ENCODE assay signal across 1 cellular context in genomic region chr13:51451467-51452390, GRCh38.
TF ChIP-seq lines count a peak whose summit lies in the region.

No MANE protein-coding gene starts in this region.

TF ChIP-seq in K562, 482 proteins besides CTCF, POLR2A, EP300 and RAD21 (continued from another document):
- peak; percentile 19; the same call in 1 of the 2 replicates for TF ChIP-seq TFAP4 (CRISPR knock-in tag; IDR thresholded peaks at IDR 0.05; ENCODE audit: borderline replicate concordance)
- peak; percentile 34 for TF ChIP-seq CCNT2 (IDR thresholded peaks at IDR 0.05; ENCODE audit: borderline replicate concordance, extremely low read depth, insufficient read length, low read depth, low read length)
- TF ChIP-seq ELF4 (CRISPR knock-in tag; IDR thresholded peaks at IDR 0.05), result no peak
- no peak for TF ChIP-seq SIX5 (IDR thresholded peaks at IDR 0.05; ENCODE audit: borderline replicate concordance in 1 of 2, insufficient read depth in 1 of 2, low read depth in 1 of 2, low read length in 2 of 2)
- TF ChIP-seq ZNF232 (CRISPR knock-in tag; IDR thresholded peaks at IDR 0.05), result no peak
- TF ChIP-seq XRCC4 (IDR thresholded peaks at IDR 0.05; ENCODE audit: extremely low read depth, insufficient read depth, insufficient read length), result no peak
- TF ChIP-seq KAT7 (CRISPR knock-in tag; IDR thresholded peaks at IDR 0.05; ENCODE audit: borderline replicate concordance), result 0 out of 2 replicates have a peak, but pooled peaks have one; percentile 66
- no peak for TF ChIP-seq ZNF274 (IDR thresholded peaks at IDR 0.05; ENCODE audit: borderline replicate concordance, low read depth, low read length)
- no peak for TF ChIP-seq ESRRA (IDR thresholded peaks at IDR 0.05; ENCODE audit: borderline replicate concordance, low read depth)
- 0 out of 2 replicates have a peak, but pooled peaks have one; percentile 33 for TF ChIP-seq ZNF644 (tag; IDR thresholded peaks at IDR 0.05; ENCODE audit: low read depth)
- no peak for TF ChIP-seq SMARCA4 (IDR thresholded peaks at IDR 0.05)
- no peak for TF ChIP-seq STAT5B (CRISPR knock-in tag; IDR thresholded peaks at IDR 0.05)
- TF ChIP-seq ZNF174 (CRISPR knock-in tag; IDR thresholded peaks at IDR 0.05), result no peak
- TF ChIP-seq NONO (IDR thresholded peaks at IDR 0.05; ENCODE audit: low read depth in 2 of 2, low read length in 1 of 2), result 0 out of 4 replicates have a peak, but pooled peaks of 1 of the 2 experiments have one; percentile 45
- TF ChIP-seq SRF (CRISPR knock-in tag; IDR thresholded peaks at IDR 0.05), result no peak
- peak; percentile 86 for TF ChIP-seq PKNOX1 (IDR thresholded peaks at IDR 0.05)
- TF ChIP-seq YY1 (IDR thresholded peaks at IDR 0.05; ENCODE audit: borderline replicate concordance in 1 of 3, control insufficient read depth in 1 of 3, extremely low read depth in 1 of 3, insufficient read depth in 3 of 3, insufficient read length in 1 of 3, insufficient replicate concordance in 2 of 3, low read depth in 1 of 3, low read length in 2 of 3), result peak in 2 of 3 experiments; percentile 85 to 86
- TF ChIP-seq SRSF1 (IDR thresholded peaks at IDR 0.05; ENCODE audit: low read depth, low read length), result no peak
- TF ChIP-seq ZBTB7A (IDR thresholded peaks at IDR 0.05; ENCODE audit: borderline replicate concordance, control insufficient read depth, low read depth, low read length), result peak; percentile 31; the same call in 1 of the 2 replicates
- no peak for TF ChIP-seq TCF15 (CRISPR knock-in tag; IDR thresholded peaks at IDR 0.05)
- peak; percentile 34; the same call in 1 of the 2 replicates for TF ChIP-seq PHF8 (IDR thresholded peaks at IDR 0.05; ENCODE audit: borderline replicate concordance, low read length)
- TF ChIP-seq DIDO1 (tag; IDR thresholded peaks at IDR 0.05; ENCODE audit: low read depth), result no peak
- TF ChIP-seq ZFX (CRISPR knock-in tag; IDR thresholded peaks at IDR 0.05), result peak; percentile 40
- 0 out of 2 replicates have a peak, but pooled peaks have one; percentile 32 for TF ChIP-seq GATAD2B (IDR thresholded peaks at IDR 0.05; ENCODE audit: borderline replicate concordance)
- no peak for TF ChIP-seq ZNF696 (CRISPR knock-in tag; conservative IDR thresholded peaks at IDR 0.05)
TF ChIP-seq in K562: peak in this region for 31.
